Comparison of ENCODE assay signal across 26 cellular contexts in the genomic region with DNA sequence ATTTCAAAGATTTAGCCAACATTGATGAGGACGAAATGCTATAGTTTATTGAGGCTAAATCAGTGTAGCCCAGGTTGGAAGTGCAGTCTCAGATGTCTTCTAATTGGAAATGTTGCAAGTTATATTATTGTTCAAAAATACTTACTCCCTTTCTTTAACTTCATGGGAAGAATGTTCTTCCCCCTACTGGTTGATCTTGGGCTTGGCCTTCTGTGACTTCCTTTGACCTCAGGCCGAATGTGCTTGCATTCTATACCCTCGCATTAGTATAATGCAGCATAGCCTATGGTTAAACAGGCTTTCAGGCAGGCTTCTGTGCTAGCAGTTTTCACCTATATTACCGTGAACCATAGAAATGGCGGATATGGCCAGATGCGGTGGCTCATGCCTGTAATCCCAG.
"Had no signal": no experiment of that assay in that cellular context is flagged by ENCODE, and none has a peak within 500 bp of the region (broad histone marks: within the 10 kb centered on the region; RNA-seq: fewer than 3 reads in every experiment).

No MANE protein-coding gene starts in this region.

- H3K27me3 ChIP-seq: foreskin keratinocyte, heart right ventricle, right atrium auricular region, thyroid gland, upper lobe of right lung had no signal

- H3K4me2 ChIP-seq: smooth muscle cell had no signal

- H3K27ac Mint-ChIP-seq: activated CD8-positive, alpha-beta memory T cell treated with anti-CD3 and anti-CD28 coated beads, Interleukin-2, amount 10 ng/mL, durations not matched to agents 7 days and 5 days; activated CD8-positive, alpha-beta T cell treated with anti-CD3 and anti-CD28 coated beads, Interleukin-2, amount 10 ng/mL, durations not matched to agents 7 days and 5 days; activated naive CD4-positive, alpha-beta T cell treated with anti-CD3 and anti-CD28 coated beads, Interleukin-2, amount 50 U/mL, for 72 hours; natural killer cell treated with Interleukin-12 subunit alpha and Interleukin-12 subunit beta and Interleukin-15 and Interleukin-18, amount 100 ng/mL, for 72 hours; stimulated activated memory B cell treated with anti-CD40 and anti-IgM and Interleukin-4, amounts not matched to agents 10 μg/mL and 1 μg/mL and 100 μg/mL, for 72 hours; stimulated activated naive CD8-positive, alpha-beta T cell treated with anti-CD3 and anti-CD28 coated beads, Interleukin-15, amount 100 ng/mL, for 72 hours had no signal

- ATAC-seq: activated CD8-positive, alpha-beta memory T cell treated with anti-CD3 and anti-CD28 coated beads, Interleukin-2, amount 10 ng/mL, durations not matched to agents 7 days and 5 days; activated CD8-positive, alpha-beta T cell treated with anti-CD3 and anti-CD28 coated beads, Interleukin-2, amount 10 ng/mL, durations not matched to agents 7 days and 5 days; activated naive CD4-positive, alpha-beta T cell treated with anti-CD3 and anti-CD28 coated beads, Interleukin-2, amount 50 U/mL, for 72 hours; foreskin keratinocyte; mucosa of descending colon; stimulated activated memory B cell treated with anti-CD40 and anti-IgM and Interleukin-4, amounts not matched to agents 10 μg/mL and 1 μg/mL and 100 μg/mL, for 72 hours; stimulated activated naive CD8-positive, alpha-beta T cell treated with anti-CD3 and anti-CD28 coated beads, Interleukin-15, amount 100 ng/mL, for 72 hours; upper lobe of right lung had no signal

- H3K4me1 Mint-ChIP-seq: activated CD8-positive, alpha-beta memory T cell treated with anti-CD3 and anti-CD28 coated beads, Interleukin-2, amount 10 ng/mL, durations not matched to agents 7 days and 5 days; stimulated activated memory B cell treated with anti-CD40 and anti-IgM and Interleukin-4, amounts not matched to agents 10 μg/mL and 1 μg/mL and 100 μg/mL, for 72 hours; stimulated activated naive CD8-positive, alpha-beta T cell treated with anti-CD3 and anti-CD28 coated beads, Interleukin-15, amount 100 ng/mL, for 72 hours had no signal

- H3K27me3 Mint-ChIP-seq: activated CD8-positive, alpha-beta memory T cell treated with anti-CD3 and anti-CD28 coated beads, Interleukin-2, amount 10 ng/mL, durations not matched to agents 7 days and 5 days; natural killer cell treated with Interleukin-12 subunit alpha and Interleukin-12 subunit beta and Interleukin-15 and Interleukin-18, amount 100 ng/mL, for 72 hours; stimulated activated memory B cell treated with anti-CD40 and anti-IgM and Interleukin-4, amounts not matched to agents 10 μg/mL and 1 μg/mL and 100 μg/mL, for 72 hours had no signal

- H3K9me3 ChIP-seq: heart right ventricle, left ventricle myocardium inferior, mucosa of descending colon, right atrium auricular region, thyroid gland, upper lobe of right lung had no signal

- H3K36me3 Mint-ChIP-seq: activated CD8-positive, alpha-beta memory T cell treated with anti-CD3 and anti-CD28 coated beads, Interleukin-2, amount 10 ng/mL, durations not matched to agents 7 days and 5 days; activated naive CD4-positive, alpha-beta T cell treated with anti-CD3 and anti-CD28 coated beads, Interleukin-2, amount 50 U/mL, for 72 hours; natural killer cell treated with Interleukin-12 subunit alpha and Interleukin-12 subunit beta and Interleukin-15 and Interleukin-18, amount 100 ng/mL, for 72 hours; stimulated activated memory B cell treated with anti-CD40 and anti-IgM and Interleukin-4, amounts not matched to agents 10 μg/mL and 1 μg/mL and 100 μg/mL, for 72 hours had no signal

- DNase-seq: activated CD8-positive, alpha-beta memory T cell treated with anti-CD3 and anti-CD28 coated beads, Interleukin-2, amount 10 ng/mL, durations not matched to agents 7 days and 5 days; activated CD8-positive, alpha-beta T cell treated with anti-CD3 and anti-CD28 coated beads, Interleukin-2, amount 10 ng/mL, durations not matched to agents 7 days and 5 days; activated naive CD4-positive, alpha-beta T cell; activated T-cell treated with anti-CD3 and anti-CD28 coated beads, Interleukin-2, amount 50 U/mL, for 48 hours; anterior cingulate cortex; dermis blood vessel endothelial cell; effector CD8-positive, alpha-beta T cell; foreskin keratinocyte; heart right ventricle; islet precursor cell; left ventricle myocardium inferior; mucosa of descending colon; stimulated activated CD4-positive, alpha-beta T cell treated with anti-CD3 and anti-CD28 coated beads, Interleukin-1b, Interleukin-23, amount 100 ng/mL, for 48 hours; stimulated activated CD4-positive, alpha-beta T cell treated with anti-CD3 and anti-CD28 coated beads, Interleukin-4, amount 100 ng/mL, for 4 hours; stimulated activated CD8-positive, alpha-beta memory T cell treated with anti-CD3 and anti-CD28 coated beads, Interleukin-4, amount 100 ng/mL, for 48 hours; stimulated activated naive CD8-positive, alpha-beta T cell treated with anti-CD3 and anti-CD28 coated beads, Interleukin-15, amount 100 ng/mL, for 72 hours; T-helper 2 cell; thyroid gland; upper lobe of right lung had no signal

- H3K9me3 Mint-ChIP-seq: stimulated activated memory B cell treated with anti-CD40 and anti-IgM and Interleukin-4, amounts not matched to agents 10 μg/mL and 1 μg/mL and 100 μg/mL, for 72 hours; stimulated activated naive CD8-positive, alpha-beta T cell treated with anti-CD3 and anti-CD28 coated beads, Interleukin-15, amount 100 ng/mL, for 72 hours had no signal

- FAIRE-seq: colon had no signal

- H3K4me1 ChIP-seq: foreskin keratinocyte, right atrium auricular region, thyroid gland, upper lobe of right lung had no signal

- H3K27ac ChIP-seq: foreskin keratinocyte, heart right ventricle, left ventricle myocardium inferior, right atrium auricular region, thyroid gland, upper lobe of right lung had no signal

- H3K36me3 ChIP-seq: heart right ventricle, left ventricle myocardium inferior, right atrium auricular region, thyroid gland, upper lobe of right lung had no signal

- H3K4me3 ChIP-seq: heart right ventricle, left ventricle myocardium inferior, lung, mucosa of descending colon, right atrium auricular region, smooth muscle cell, thyroid gland, upper lobe of right lung had no signal

- H3K4me3 Mint-ChIP-seq: activated CD8-positive, alpha-beta memory T cell treated with anti-CD3 and anti-CD28 coated beads, Interleukin-2, amount 10 ng/mL, durations not matched to agents 7 days and 5 days; activated CD8-positive, alpha-beta T cell treated with anti-CD3 and anti-CD28 coated beads, Interleukin-2, amount 10 ng/mL, durations not matched to agents 7 days and 5 days; natural killer cell treated with Interleukin-12 subunit alpha and Interleukin-12 subunit beta and Interleukin-15 and Interleukin-18, amount 100 ng/mL, for 72 hours; stimulated activated memory B cell treated with anti-CD40 and anti-IgM and Interleukin-4, amounts not matched to agents 10 μg/mL and 1 μg/mL and 100 μg/mL, for 72 hours; stimulated activated naive CD8-positive, alpha-beta T cell treated with anti-CD3 and anti-CD28 coated beads, Interleukin-15, amount 100 ng/mL, for 72 hours had no signal
